In the genomic region with DNA sequence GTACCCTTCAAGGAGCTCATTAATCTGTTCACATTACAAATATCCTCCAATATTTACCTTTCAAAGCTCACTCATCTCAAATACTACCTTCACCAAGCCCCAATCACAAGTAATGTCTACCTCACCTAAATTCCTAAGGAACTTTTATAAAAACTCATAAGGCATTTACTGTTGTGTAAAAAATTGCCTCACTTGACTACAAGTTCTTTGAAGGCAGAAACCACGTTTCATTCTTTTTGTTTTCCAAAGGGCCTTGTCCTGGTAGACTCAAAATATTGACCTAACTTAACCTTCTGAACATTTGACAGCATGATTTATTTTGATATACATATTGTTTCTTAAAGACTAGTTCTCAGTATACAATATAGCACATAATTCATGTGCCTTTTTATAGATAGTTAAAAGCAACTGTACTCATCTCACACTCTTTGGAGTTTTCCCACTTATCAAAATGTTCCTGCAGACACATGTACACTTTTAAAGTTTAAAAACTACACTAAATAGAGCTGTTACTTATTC, we compare ENCODE assay signal across 11 cellular contexts. TPM values are rescaled to one million over a fixed set of nuclear protein-coding genes. Genes with fewer than 3 reads are reported as not detected.
DNase-seq lines count a peak whose midpoint lies in the region; ATAC-seq and TF ChIP-seq lines count a peak whose summit lies in the region.
"Had no signal": no experiment of that assay in that cellular context is flagged by ENCODE, and none has a peak within 500 bp of the region (broad histone marks: within the 10 kb centered on the region; RNA-seq: fewer than 3 reads in every experiment).

No MANE protein-coding gene starts in this region.

- peaks cover 24 to 26% of the 10 kb centered on the region in 2 donors for H3K4me1 ChIP-seq in naive thymus-derived CD4-positive, alpha-beta T cell (ENCODE audit: control insufficient read depth in 2 of 2, insufficient read depth in 2 of 2, low read length in 2 of 2)

- intact Hi-C loops in naive thymus-derived CD4-positive, alpha-beta T cell (cut with micrococcal nuclease) = loop anchor here (5.0 to 10.0 kb wide), 6 partner anchors 35 to 1970 kb away; a partner anchor contains a TSS

- no peak overlapping the region for H3K4me3 ChIP-seq in AG10803 (ENCODE audit: low read length)
- H3K4me3 ChIP-seq in naive thymus-derived CD4-positive, alpha-beta T cell (ENCODE audit: low read length) = no peak overlapping the region

- H3K27me3 Mint-ChIP-seq in HFFc6 (ENCODE audit: insufficient read depth) = peaks cover 1% of the 10 kb centered on the region; the same call in 1 of the 2 replicates
- peaks cover 0 to 3% (median 0%) of the 10 kb centered on the region in 5 donors for H3K27me3 Mint-ChIP-seq in naive thymus-derived CD4-positive, alpha-beta T cell

- H3K4me3 Mint-ChIP-seq in HFFc6 = peak overlapping the region; percentile 99
- peak overlapping the region; percentile 60 to 98 (median 94) for H3K4me3 Mint-ChIP-seq in naive thymus-derived CD4-positive, alpha-beta T cell

- H3K9me3 Mint-ChIP-seq in HFFc6 = no peaks in the 10 kb centered on the region
- H3K9me3 Mint-ChIP-seq in naive thymus-derived CD4-positive, alpha-beta T cell = no peaks in the 10 kb centered on the region

- peak overlapping the region; percentile 89 for H3K27ac Mint-ChIP-seq in HFFc6
- H3K27ac Mint-ChIP-seq in naive thymus-derived CD4-positive, alpha-beta T cell = peak overlapping the region in 8 of 9 donors; percentile 9 to 93 (median 45)

- no peaks in the 10 kb centered on the region for H3K9me3 ChIP-seq in naive thymus-derived CD4-positive, alpha-beta T cell (ENCODE audit: control insufficient read depth in 2 of 3, low read length in 3 of 3)
- H3K9me3 ChIP-seq: Caco-2 had no signal

- CTCF ChIA-PET in naive thymus-derived CD4-positive, alpha-beta T cell (lab: Charles Lee) = no interaction called here

- ATAC-seq in naive thymus-derived CD4-positive, alpha-beta T cell = no peak

- H3K36me3 ChIP-seq in naive thymus-derived CD4-positive, alpha-beta T cell (ENCODE audit: control insufficient read depth in 2 of 3, insufficient read depth in 3 of 3, low read length in 3 of 3) = peaks cover 0 to 7% (median 0%) of the 10 kb centered on the region in 3 experiments

- TF ChIP-seq CTCF in AG10803 (conservative IDR thresholded peaks at IDR 0.05; ENCODE audit: low read length) = no peak
- no peak for TF ChIP-seq CTCF in HFFc6 (IDR thresholded peaks at IDR 0.05)

- no peaks in the 10 kb centered on the region for H3K27me3 ChIP-seq in naive thymus-derived CD4-positive, alpha-beta T cell (ENCODE audit: control insufficient read depth in 2 of 2, insufficient read depth in 2 of 2, low read length in 2 of 2)

- no peak overlapping the region for H3K27ac ChIP-seq in naive thymus-derived CD4-positive, alpha-beta T cell (ENCODE audit: low read depth, low read length)

- peaks cover 37% of the 10 kb centered on the region for H3K4me1 Mint-ChIP-seq in HFFc6 (ENCODE audit: low read depth)
- peaks cover 30 to 76% (median 54%) of the 10 kb centered on the region in 7 donors for H3K4me1 Mint-ChIP-seq in naive thymus-derived CD4-positive, alpha-beta T cell

- H3K36me3 Mint-ChIP-seq in HFFc6 (ENCODE audit: low read depth) = peaks cover 8% of the 10 kb centered on the region
- peaks cover 0 to 5% (median 0%) of the 10 kb centered on the region in 5 donors for H3K36me3 Mint-ChIP-seq in naive thymus-derived CD4-positive, alpha-beta T cell

- POLR2A ChIA-PET in naive thymus-derived CD4-positive, alpha-beta T cell (lab: Charles Lee) = no interaction called here

- DNase-seq in AG10803 (ENCODE audit: low read depth) = peak; percentile 37
- no peak for DNase-seq in HFFc6
- peak; percentile 41 for DNase-seq in amniotic epithelial cell (ENCODE audit: low read depth)
- no peak for DNase-seq in naive thymus-derived CD4-positive, alpha-beta T cell
- no peak for DNase-seq in stimulated activated CD4-positive, alpha-beta T cell treated with anti-CD3 and anti-CD28 coated beads, Interleukin-4, amount 100 ng/mL, for 24 hours
- DNase-seq in DMS79 (lab: John Stamatoyannopoulos, UW) = no peak
- DNase-seq in dedifferentiated amniotic fluid mesenchymal stem cell (ENCODE audit: extremely low spot score) = no peak
- no peak for DNase-seq in islet precursor cell
- DNase-seq: Caco-2; KG1; stimulated activated naive CD4-positive, alpha-beta T cell treated with Interleukin-2 at 50 U/mL for 16 hours had no signal

RNA-seq across cellular contexts. Expression of a gene that starts 2.5 kb away (rescaled TPM):
- 10 to 100 TPM; 44.0 to 55.6 (median 50.5) TPM for total RNA-seq in HFFc6 (2021; fragmentation: NEBNext Ultra II Directional; extraction: Animal tissue kit (Norgen Biotek cat#: 25700))
- 100 to 1,000 TPM in 1 of 5 experiments, 10 to 100 TPM in 4; 54.0 to 101 (median 86.4) TPM for total RNA-seq in naive thymus-derived CD4-positive, alpha-beta T cell
- 10 to 100 TPM; 42.0 to 52.1 TPM for polyA plus RNA-seq in naive thymus-derived CD4-positive, alpha-beta T cell

RNA-seq across cellular contexts. Expression of a gene that starts 22.3 kb away (rescaled TPM):
- 10 to 100 TPM; 17.8 to 23.4 (median 21.4) TPM for total RNA-seq in HFFc6 (2021; fragmentation: NEBNext Ultra II Directional; extraction: Animal tissue kit (Norgen Biotek cat#: 25700))
- total RNA-seq in naive thymus-derived CD4-positive, alpha-beta T cell = 10 to 100 TPM; 12.1 to 23.5 (median 15.9) TPM
- 10 to 100 TPM in 1 of 2 donors, 1 to 10 TPM in 1; 8.8 to 11.6 TPM for polyA plus RNA-seq in naive thymus-derived CD4-positive, alpha-beta T cell

Comparison
In these comparisons a context has a peak if more than half of its experiments do, and no peak if none do; other contexts are left out.
1. DNase-seq: peak in AG10803 (single experiment) and amniotic epithelial cell (single experiment); none in HFFc6 (single experiment), naive thymus-derived CD4-positive, alpha-beta T cell (0 of 9), stimulated activated CD4-positive, alpha-beta T cell treated with anti-CD3 and anti-CD28 coated beads, Interleukin-4, amount 100 ng/mL, for 24 hours (single experiment), DMS79 (single experiment), dedifferentiated amniotic fluid mesenchymal stem cell (single experiment) and islet precursor cell (single experiment).